11 cellular contexts compared by ENCODE assay signal in the genomic region with DNA sequence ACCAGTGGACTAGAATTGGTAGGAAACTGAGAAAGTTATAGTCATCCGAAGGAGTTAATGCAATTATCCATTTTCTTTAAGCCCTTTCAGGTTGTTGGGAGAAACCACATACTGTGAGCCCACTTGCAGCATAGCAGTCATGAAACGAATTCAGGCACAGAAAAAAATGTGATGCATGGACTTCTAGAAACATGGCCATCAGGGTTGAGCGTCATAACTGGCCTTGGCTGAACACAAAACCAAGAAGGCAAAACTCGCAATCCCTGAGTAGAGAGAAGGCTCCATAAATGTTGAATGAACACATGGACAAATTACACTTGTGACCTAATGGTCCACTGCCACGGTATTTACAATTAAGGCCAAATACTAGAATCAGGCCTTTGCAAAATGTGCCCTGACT.
DNase-seq lines count a peak whose midpoint lies in the region; ATAC-seq and TF ChIP-seq lines count a peak whose summit lies in the region.
"Had no signal": no experiment of that assay in that cellular context is flagged by ENCODE, and none has a peak within 500 bp of the region (broad histone marks: within the 10 kb centered on the region; RNA-seq: fewer than 3 reads in every experiment).

No MANE protein-coding gene starts in this region.

- H3K36me3 ChIP-seq in MM.1S (replicated peaks; ENCODE audit: insufficient read depth, low read length) (no peaks in the 10 kb centered on the region), mesodermal cell (ENCODE audit: control insufficient read depth, insufficient read depth, low read length) (no peaks in the 10 kb centered on the region), upper lobe of right lung (no peaks in the 10 kb centered on the region)

- POLR2A ChIA-PET in MCF 10A (lab: Yijun Ruan, JAX): interaction anchor here (0.7 to 1.8 kb wide), 3 partner anchors 48 to 813 kb away, joined by 4 to 7 read pairs (median 5); a partner anchor contains a TSS

- TF ChIP-seq POLR2A in GM18505 (IDR thresholded peaks at IDR 0.05; ENCODE audit: borderline replicate concordance, extremely low read depth, insufficient read depth, insufficient read length): no peak

- no peak overlapping the region for H3K9ac ChIP-seq in MM.1S (ENCODE audit: low read length)

- TF ChIP-seq CTCF in MM.1S (IDR thresholded peaks at IDR 0.05; ENCODE audit: low read length) (no peak), MCF 10A (IDR thresholded peaks at IDR 0.05; ENCODE audit: unreplicated experiment) (no peak), upper lobe of right lung (IDR thresholded peaks at IDR 0.05) (no peak)

- H3K9me3 Mint-ChIP-seq in MCF 10A (ENCODE audit: unreplicated experiment): no peaks in the 10 kb centered on the region
- H3K9me3 Mint-ChIP-seq: activated naive CD8-positive, alpha-beta T cell treated with anti-CD3 and anti-CD28 coated beads for 36 hours had no signal

- peaks cover 16% of the 10 kb centered on the region for H3K4me1 Mint-ChIP-seq in MCF 10A (ENCODE audit: insufficient read depth, unreplicated experiment)

- peak overlapping the region; percentile 9; the same call in 1 of the 2 replicates for H3K27ac ChIP-seq in MM.1S (ENCODE audit: low read length)
- peak overlapping the region; percentile 97 for H3K27ac ChIP-seq in mesodermal cell (ENCODE audit: low read depth, low read length, severe bottlenecking)
- H3K27ac ChIP-seq in upper lobe of right lung: peak overlapping the region; percentile 43

- WGBS in mesodermal cell (ENCODE audit: insufficient coverage in 2 of 2), 2 experiments: 88 to 92% methylated on average over 4 to 5 of the region's 5 CpGs

- H3K27me3 Mint-ChIP-seq in MCF 10A (ENCODE audit: insufficient read depth, unreplicated experiment): no peaks in the 10 kb centered on the region
- H3K27me3 Mint-ChIP-seq: activated naive CD8-positive, alpha-beta T cell treated with anti-CD3 and anti-CD28 coated beads for 36 hours had no signal

- H2AFZ ChIP-seq in MM.1S (ENCODE audit: low read length): no peak overlapping the region

- no peaks in the 10 kb centered on the region for H3K79me2 ChIP-seq in MM.1S (ENCODE audit: low read length)

- peak overlapping the region; percentile 96 for H3K27ac Mint-ChIP-seq in MCF 10A (ENCODE audit: low read depth, unreplicated experiment)

- H3K4me2 ChIP-seq in MM.1S (ENCODE audit: low read depth, low read length): no peak overlapping the region

- H4K20me1 ChIP-seq in MM.1S (ENCODE audit: insufficient read depth, low read length): no peaks in the 10 kb centered on the region

- H3F3A ChIP-seq in MM.1S (ENCODE audit: insufficient read depth, low read length): peaks cover 20% of the 10 kb centered on the region

- intact Hi-C loops in MCF 10A (cut with micrococcal nuclease): loop anchor here (2.0 kb wide), 1 partner anchor 50 kb away; no protein-coding TSS in a partner anchor
- intact Hi-C loops in upper lobe of right lung (cut with DNase I): no loop called here
- intact Hi-C loops in head of caudate nucleus (cut with DNase I): no loop called here

- no peaks in the 10 kb centered on the region for H3K9me2 ChIP-seq in MM.1S (replicated peaks; ENCODE audit: insufficient read depth, low read length)

- H3K4me1 ChIP-seq in MM.1S (ENCODE audit: low read length): peaks cover 40% of the 10 kb centered on the region
- H3K4me1 ChIP-seq in mesodermal cell (ENCODE audit: control insufficient read depth, insufficient read depth, low read length, poor library complexity, severe bottlenecking): peaks cover 64% of the 10 kb centered on the region
- peaks cover 29% of the 10 kb centered on the region for H3K4me1 ChIP-seq in upper lobe of right lung

- no peak overlapping the region for H3K4me3 Mint-ChIP-seq in MCF 10A (ENCODE audit: unreplicated experiment)
- H3K4me3 Mint-ChIP-seq: activated naive CD8-positive, alpha-beta T cell treated with anti-CD3 and anti-CD28 coated beads for 36 hours had no signal

- H3K36me3 Mint-ChIP-seq in MCF 10A (ENCODE audit: insufficient read depth, unreplicated experiment): no peaks in the 10 kb centered on the region

- no peak for ATAC-seq in upper lobe of right lung
- ATAC-seq in GM18505 (IDR thresholded peaks at IDR 0.05; ENCODE audit: unreplicated experiment): no peak

- DNase-seq in MM.1S (no peak), MCF 10A (ENCODE audit: unreplicated experiment) (no peak), upper lobe of right lung (no peak), HPDE6-E6E7 (ENCODE audit: extremely low spot score) (no peak), head of caudate nucleus (no peak)
- DNase-seq: activated naive CD8-positive, alpha-beta T cell treated with anti-CD3 and anti-CD28 coated beads for 36 hours; cortex of kidney; NCI-H2029 treated with DMSO at 0.1 percent for 48 hours; SHP77 treated with DMSO at 0.1 percent for 48 hours had no signal

- BruUV-seq in MCF 10A (replicated peaks; lab: Mats Ljungman, UMichigan): no TSS peak

- no peaks in the 10 kb centered on the region for H3K9me3 ChIP-seq in MM.1S (replicated peaks; ENCODE audit: insufficient read depth, low read length)
- H3K9me3 ChIP-seq in mesodermal cell (ENCODE audit: control insufficient read depth, low read length): no peaks in the 10 kb centered on the region
- H3K9me3 ChIP-seq in upper lobe of right lung: no peaks in the 10 kb centered on the region

- H3K27me3 ChIP-seq in MM.1S (replicated peaks; ENCODE audit: insufficient read depth, low read length) (no peaks in the 10 kb centered on the region), upper lobe of right lung (no peaks in the 10 kb centered on the region)

- CTCF ChIA-PET in MCF 10A (lab: Yijun Ruan, JAX): interaction anchor here (0.9 kb wide), 2 partner anchors 158 to 170 kb away, joined by 4 to 6 read pairs; no protein-coding TSS in a partner anchor

- H3K4me3 ChIP-seq in MM.1S (ENCODE audit: low read length): no peak overlapping the region
- no peak overlapping the region for H3K4me3 ChIP-seq in mesodermal cell (ENCODE audit: extremely low read depth, insufficient read depth, low read length, poor library complexity, severe bottlenecking)
- H3K4me3 ChIP-seq in upper lobe of right lung: no peak overlapping the region

Comparison
In these comparisons a context has a peak if more than half of its experiments do, and no peak if none do; other contexts are left out.
1. H3K27ac ChIP-seq: peak in every context shown above with its lines; median percentile 97 in mesodermal cell; 43 in upper lobe of right lung; 9 in MM.1S.